8 cellular contexts compared by ENCODE assay signal in the genomic region with DNA sequence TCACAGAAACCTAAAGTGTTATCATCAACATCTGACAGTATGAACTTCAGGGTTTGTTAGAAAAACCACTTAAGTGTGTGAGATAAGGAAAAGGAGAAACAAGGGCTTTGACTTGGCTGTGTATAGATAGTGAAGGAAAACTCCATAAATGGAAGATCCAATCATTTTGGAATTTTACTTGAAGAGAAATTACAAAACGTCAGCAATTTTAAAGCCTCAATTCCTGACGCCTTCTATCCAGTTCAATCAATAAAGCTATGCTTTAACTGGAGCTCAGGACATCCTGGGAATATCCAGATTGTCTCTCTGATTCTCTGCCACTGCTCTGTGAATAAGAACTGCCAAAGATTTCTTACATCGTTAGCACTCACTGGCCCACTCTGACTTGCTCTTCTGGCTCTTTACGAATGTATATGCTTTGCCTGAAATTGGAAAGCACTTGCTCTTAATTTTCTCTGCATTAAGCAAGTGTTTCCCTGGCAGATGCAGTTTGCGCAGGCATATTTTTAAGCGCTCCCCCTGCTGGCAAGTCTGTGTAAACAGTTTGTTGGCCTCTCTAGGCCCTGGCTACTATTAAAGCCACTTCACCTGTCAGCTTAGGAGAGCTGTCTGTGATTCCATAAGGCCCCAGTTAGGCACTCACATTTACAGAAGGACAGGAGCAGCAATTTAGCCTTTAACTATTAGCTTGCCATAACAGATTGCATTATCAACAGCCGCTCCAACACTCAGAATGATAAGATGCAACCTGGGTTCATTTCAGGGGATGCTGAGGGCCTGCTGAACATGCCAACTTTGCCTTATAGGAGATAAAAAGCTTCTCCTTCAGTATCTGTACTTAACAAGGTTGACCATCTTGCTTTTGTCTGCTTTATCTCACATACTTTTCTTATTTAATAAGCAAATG.
DNase-seq lines count a peak whose midpoint lies in the region; ATAC-seq and TF ChIP-seq lines count a peak whose summit lies in the region.

No MANE protein-coding gene starts in this region.

- H4K20me1 ChIP-seq in osteoblast (ENCODE audit: insufficient read depth, low read length), result no peaks in the 10 kb centered on the region

- CTCF ChIA-PET in BJ (lab: Yijun Ruan, JAX), result interaction anchor here (1.0 to 1.9 kb wide), 12 partner anchors 9 to 763 kb away, joined by 3 to 18 read pairs (median 5); no protein-coding TSS in a partner anchor

- H3K4me2 ChIP-seq in osteoblast (ENCODE audit: insufficient read depth, low read length), result no peak overlapping the region

- TF ChIP-seq CTCF in BJ (IDR thresholded peaks at IDR 0.05; ENCODE audit: insufficient read depth, low read depth, low read length), result peak; percentile 70
- TF ChIP-seq CTCF in foreskin fibroblast (IDR thresholded peaks at IDR 0.05; ENCODE audit: low read depth, low read length), result peak; percentile 44
- TF ChIP-seq CTCF in osteoblast (IDR thresholded peaks at IDR 0.05; ENCODE audit: extremely low read depth, low read depth, low read length), result peak; percentile 71
- TF ChIP-seq CTCF in omental fat pad (IDR thresholded peaks at IDR 0.05), result no peak

- H3K4me3 ChIP-seq in BJ (ENCODE audit: low read depth, low read length) (no peak overlapping the region), foreskin fibroblast (ENCODE audit: low read depth in 1 of 2, low read length in 2 of 2) (no peak overlapping the region), osteoblast (ENCODE audit: insufficient read depth, low read length) (no peak overlapping the region)

- DNase-seq in BJ (ENCODE audit: low read depth) (no peak), NCI-H748 treated with DMSO at 0.1 percent for 48 hours (lab: John Stamatoyannopoulos, UW) (peak; percentile 49), activated T-cell treated with anti-CD3 and anti-CD28 coated beads for 24 hours (ENCODE audit: low read depth) (peak; percentile 13), foreskin fibroblast (peak in 1 of 2 donors; percentile 64), osteoblast (ENCODE audit: insufficient read length, low spot score, missing footprints) (no peak), omental fat pad (ENCODE audit: low spot score) (no peak)

- no peaks in the 10 kb centered on the region for H3K4me1 ChIP-seq in osteoblast (ENCODE audit: insufficient read depth, low read length)

- no peaks in the 10 kb centered on the region for H3K79me2 ChIP-seq in osteoblast (ENCODE audit: insufficient read depth, low read length)

- no peaks in the 10 kb centered on the region for H3K27me3 ChIP-seq in BJ (ENCODE audit: control insufficient read depth, insufficient read depth, low read length)
- no peaks in the 10 kb centered on the region for H3K27me3 ChIP-seq in osteoblast (ENCODE audit: insufficient read depth, low read length)

- no peaks in the 10 kb centered on the region for H3K9me3 ChIP-seq in osteoblast (ENCODE audit: low read depth, low read length)

- H3K27ac ChIP-seq in osteoblast (ENCODE audit: low read depth, low read length), result no peak overlapping the region

- ATAC-seq in GM18873 (IDR thresholded peaks at IDR 0.05; ENCODE audit: low FRiP score, unreplicated experiment), result peak; percentile 77
- ATAC-seq in HG03378 (IDR thresholded peaks at IDR 0.05; ENCODE audit: unreplicated experiment), result peak; percentile 97
- no peak for ATAC-seq in omental fat pad (ENCODE audit: low FRiP score)

- POLR2A ChIA-PET in BJ (lab: Charles Lee), result no interaction called here

- H2AFZ ChIP-seq in osteoblast (ENCODE audit: low read length), result no peak overlapping the region

- H3K36me3 ChIP-seq in BJ (ENCODE audit: control insufficient read depth, insufficient read depth, low read length) (no peaks in the 10 kb centered on the region), osteoblast (ENCODE audit: insufficient read depth, low read length) (no peaks in the 10 kb centered on the region)

Comparison
In these comparisons a context has a peak if more than half of its experiments do, and no peak if none do; other contexts are left out.
1. DNase-seq: peak in NCI-H748 treated with DMSO at 0.1 percent for 48 hours (single experiment) and activated T-cell treated with anti-CD3 and anti-CD28 coated beads for 24 hours (single experiment); none in BJ (single experiment), osteoblast (single experiment) and omental fat pad (single experiment).
2. CTCF ChIP-seq: peak in BJ (single experiment), foreskin fibroblast (single experiment) and osteoblast (single experiment); none in omental fat pad (0 of 3).